ENCODE assay signal across 1 cellular context in the genomic region with DNA sequence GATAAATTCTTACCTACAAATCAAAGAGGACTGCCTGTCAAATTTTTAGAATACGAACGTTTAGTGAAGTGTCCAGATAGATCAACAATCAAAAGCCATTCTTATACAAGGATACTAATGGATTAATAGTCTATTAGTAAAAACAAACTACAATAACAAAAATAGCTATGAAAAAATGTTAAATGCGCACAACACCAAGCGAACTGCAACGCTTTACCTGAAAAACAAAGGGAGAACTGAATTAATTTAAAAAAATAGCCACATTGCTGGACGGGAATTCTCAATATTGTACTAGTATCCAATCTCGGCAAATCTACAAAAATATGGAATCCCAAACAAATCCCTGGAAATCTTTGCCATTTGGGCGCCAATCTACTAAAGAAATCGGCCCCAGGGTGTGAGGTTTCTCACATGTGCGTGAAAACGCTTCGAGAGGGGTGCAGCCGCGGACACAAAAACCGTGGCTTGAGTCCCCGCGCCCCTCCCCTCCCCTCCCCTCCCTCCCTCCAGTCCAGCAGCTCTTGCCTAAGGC.
TF ChIP-seq lines count a peak whose summit lies in the region.

No MANE protein-coding gene starts in this region.

TF ChIP-seq in H1, 55 proteins besides CTCF, POLR2A, EP300 and RAD21:
- TF ChIP-seq, protein P1, sequence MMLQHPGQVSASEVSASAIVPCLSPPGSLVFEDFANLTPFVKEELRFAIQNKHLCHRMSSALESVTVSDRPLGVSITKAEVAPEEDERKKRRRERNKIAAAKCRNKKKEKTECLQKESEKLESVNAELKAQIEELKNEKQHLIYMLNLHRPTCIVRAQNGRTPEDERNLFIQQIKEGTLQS (IDR thresholded peaks at IDR 0.05; ENCODE audit: insufficient read depth, low read depth, low read length): no peak
- TF ChIP-seq, protein P2, sequence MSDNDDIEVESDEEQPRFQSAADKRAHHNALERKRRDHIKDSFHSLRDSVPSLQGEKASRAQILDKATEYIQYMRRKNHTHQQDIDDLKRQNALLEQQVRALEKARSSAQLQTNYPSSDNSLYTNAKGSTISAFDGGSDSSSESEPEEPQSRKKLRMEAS (IDR thresholded peaks at IDR 0.05): no peak
- TF ChIP-seq KDM1A (IDR thresholded peaks at IDR 0.05; ENCODE audit: borderline replicate concordance, low read length) (no peak), GTF2F1 (IDR thresholded peaks at IDR 0.05; ENCODE audit: borderline replicate concordance, low read depth, low read length) (no peak), SIN3A (conservative IDR thresholded peaks at IDR 0.05 in 1 of 2, IDR thresholded peaks at IDR 0.05 in 1 of 2; ENCODE audit: low read depth in 1 of 2, low read length in 2 of 2) (no peak), TBP (IDR thresholded peaks at IDR 0.05; ENCODE audit: low read depth, low read length) (no peak), BRCA1 (IDR thresholded peaks at IDR 0.05; ENCODE audit: low read depth, low read length) (no peak), SUZ12 (IDR thresholded peaks at IDR 0.05; ENCODE audit: low read length) (no peak), TCF12 (IDR thresholded peaks at IDR 0.05; ENCODE audit: low read depth, low read length) (no peak), BCL11A (IDR thresholded peaks at IDR 0.05; ENCODE audit: low read depth in 2 of 2, low read length in 2 of 2) (no peak)
- TF ChIP-seq, protein P3, sequence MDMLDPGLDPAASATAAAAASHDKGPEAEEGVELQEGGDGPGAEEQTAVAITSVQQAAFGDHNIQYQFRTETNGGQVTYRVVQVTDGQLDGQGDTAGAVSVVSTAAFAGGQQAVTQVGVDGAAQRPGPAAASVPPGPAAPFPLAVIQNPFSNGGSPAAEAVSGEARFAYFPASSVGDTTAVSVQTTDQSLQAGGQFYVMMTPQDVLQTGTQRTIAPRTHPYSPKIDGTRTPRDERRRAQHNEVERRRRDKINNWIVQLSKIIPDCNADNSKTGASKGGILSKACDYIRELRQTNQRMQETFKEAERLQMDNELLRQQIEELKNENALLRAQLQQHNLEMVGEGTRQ (IDR thresholded peaks at IDR 0.05; ENCODE audit: low read length): no peak
